Comparison of ENCODE assay signal across 8 cellular contexts in the genomic region with DNA sequence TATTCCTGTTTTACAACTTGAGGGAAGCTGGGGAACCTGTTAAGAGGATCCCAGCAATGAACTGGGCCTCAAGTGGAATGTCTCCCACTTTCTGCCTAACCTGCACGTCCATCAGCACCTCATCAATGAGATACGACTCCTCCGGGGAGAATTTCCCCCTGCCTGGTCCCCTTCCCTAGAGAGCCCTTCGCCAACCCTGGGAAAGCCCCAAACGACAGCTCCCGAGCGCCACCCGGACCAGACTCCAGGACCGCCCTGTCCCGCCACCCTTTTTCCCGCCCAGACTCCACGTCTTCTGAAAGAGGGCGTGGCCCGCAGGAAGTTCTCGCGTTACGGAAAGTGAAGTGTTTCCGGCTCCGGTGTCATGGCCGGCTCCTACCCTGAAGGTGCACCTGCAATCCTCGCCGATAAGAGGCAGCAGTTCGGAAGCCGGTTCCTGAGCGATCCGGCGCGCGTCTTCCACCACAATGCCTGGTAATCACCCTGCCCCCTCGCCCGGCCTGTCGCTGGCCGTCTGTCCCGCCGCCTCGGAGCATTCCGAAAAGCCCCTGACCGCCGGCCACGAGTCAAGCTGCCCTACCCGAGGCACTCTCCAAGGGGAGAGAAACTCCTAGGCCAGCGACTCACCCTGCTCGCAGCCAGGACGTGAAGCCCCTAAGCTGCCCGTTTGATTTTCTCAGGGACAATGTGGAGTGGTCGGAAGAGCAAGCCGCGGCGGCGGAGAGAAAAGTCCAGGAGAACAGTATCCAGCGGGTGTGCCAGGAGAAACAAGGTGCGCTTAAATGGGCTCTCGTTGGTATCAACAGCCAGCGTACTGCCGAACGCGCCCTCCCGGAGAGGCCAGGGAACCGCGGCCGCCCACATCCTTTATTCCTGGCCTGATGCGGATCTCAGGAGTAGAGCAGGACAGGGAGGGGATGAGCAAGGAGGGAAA. TPM values are rescaled to one million over a fixed set of nuclear protein-coding genes. Genes with fewer than 3 reads are reported as not detected.
DNase-seq lines count a peak whose midpoint lies in the region; ATAC-seq and TF ChIP-seq lines count a peak whose summit lies in the region.
"Not testable (repeated sequence)": the region's sequence is repeated elsewhere in the genome, so short reads cannot be mapped to it uniquely, and the experiment has no call there.

A gene with protein sequence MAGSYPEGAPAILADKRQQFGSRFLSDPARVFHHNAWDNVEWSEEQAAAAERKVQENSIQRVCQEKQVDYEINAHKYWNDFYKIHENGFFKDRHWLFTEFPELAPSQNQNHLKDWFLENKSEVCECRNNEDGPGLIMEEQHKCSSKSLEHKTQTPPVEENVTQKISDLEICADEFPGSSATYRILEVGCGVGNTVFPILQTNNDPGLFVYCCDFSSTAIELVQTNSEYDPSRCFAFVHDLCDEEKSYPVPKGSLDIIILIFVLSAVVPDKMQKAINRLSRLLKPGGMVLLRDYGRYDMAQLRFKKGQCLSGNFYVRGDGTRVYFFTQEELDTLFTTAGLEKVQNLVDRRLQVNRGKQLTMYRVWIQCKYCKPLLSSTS (plus strand): TSS at position 347 of the 934 bp plus-strand sequence. CDS start 18 bp downstream, at position 365.

- H3K36me3 ChIP-seq in BE2C, colonic mucosa: not testable (repeated sequence)

- not testable (repeated sequence) for H3K27me3 ChIP-seq in BE2C; colonic mucosa; layer of hippocampus (ENCODE audit: control insufficient read depth, insufficient read depth, low read length)

- CTCF ChIA-PET in activated CD4-positive, alpha-beta T cell treated with anti-CD3 and anti-CD28 coated beads for 36 hours (lab: Charles Lee) = interaction anchor here (0.5 to 4.3 kb wide), 10 partner anchors 16 to 386 kb away, joined by 3 to 87 read pairs (median 4); a partner anchor contains a TSS

- H3K4me3 ChIP-seq in BE2C (ENCODE audit: low read depth, low read length) = peak within 1 kb of the TSS; percentile 90
- H3K4me3 ChIP-seq in colonic mucosa = peak within 1 kb of the TSS; percentile 88

- ATAC-seq in HG03442 (IDR thresholded peaks at IDR 0.05; ENCODE audit: unreplicated experiment) = peak; percentile 95
- ATAC-seq in activated CD4-positive, alpha-beta T cell treated with anti-CD3 and anti-CD28 coated beads for 36 hours = peak; percentile 93

- TF ChIP-seq CTCF in BE2C (IDR thresholded peaks at IDR 0.05; ENCODE audit: low read depth, low read length) = peak; percentile 45
- TF ChIP-seq CTCF in colonic mucosa (IDR thresholded peaks at IDR 0.05) = peak; percentile 31

- intact Hi-C loops in activated CD4-positive, alpha-beta T cell treated with anti-CD3 and anti-CD28 coated beads for 36 hours (cut with DNase I, micrococcal nuclease) = loop anchor here (1.0 to 5.0 kb wide), 9 partner anchors 17 to 748 kb away; a partner anchor contains a TSS
- intact Hi-C loops in colonic mucosa (cut with DNase I) = loop anchor here (10.0 kb wide), 1 partner anchor 58 kb away; no protein-coding TSS in a partner anchor

- peak within 1 kb of the TSS; percentile 68 to 91 for H3K9ac ChIP-seq in colonic mucosa (ENCODE audit: low read depth in 2 of 2, low read length in 2 of 2)

- H3K9me3 ChIP-seq in BE2C, colonic mucosa: not testable (repeated sequence)

- H3K4me1 ChIP-seq in BE2C, colonic mucosa: not testable (repeated sequence)

- H3K27ac Mint-ChIP-seq in activated CD4-positive, alpha-beta T cell treated with anti-CD3 and anti-CD28 coated beads for 36 hours = peak within 1 kb of the TSS; percentile 99

- H3K4me3 Mint-ChIP-seq in activated CD4-positive, alpha-beta T cell treated with anti-CD3 and anti-CD28 coated beads for 36 hours = peak within 1 kb of the TSS; percentile 94

- DNase-seq in BE2C = peak; percentile 97
- peak; percentile 63 for DNase-seq in GM19238 (ENCODE audit: insufficient read length, low spot score)
- peak; percentile 65 for DNase-seq in NCI-H510A treated with DMSO at 0.1 percent for 48 hours (lab: John Stamatoyannopoulos, UW)
- peak; percentile 96 for DNase-seq in activated CD4-positive, alpha-beta T cell treated with anti-CD3 and anti-CD28 coated beads for 36 hours
- peak; percentile 95 for DNase-seq in colonic mucosa
- DNase-seq in stimulated activated CD4-positive, alpha-beta T cell treated with anti-CD3 and anti-CD28 coated beads, Interleukin-1b, Interleukin-23, amount 100 ng/mL, for 48 hours = peak; percentile 95

- peaks cover 31% of the 10 kb centered on the region for H3K4me1 Mint-ChIP-seq in activated CD4-positive, alpha-beta T cell treated with anti-CD3 and anti-CD28 coated beads for 36 hours

- H3K27me3 Mint-ChIP-seq in activated CD4-positive, alpha-beta T cell treated with anti-CD3 and anti-CD28 coated beads for 36 hours = not testable (repeated sequence)

- H3K36me3 Mint-ChIP-seq in activated CD4-positive, alpha-beta T cell treated with anti-CD3 and anti-CD28 coated beads for 36 hours (ENCODE audit: low read depth) = peaks cover 27% of the 10 kb centered on the region

- peak within 1 kb of the TSS; percentile 89 for H3K27ac ChIP-seq in colonic mucosa
- H3K27ac ChIP-seq in layer of hippocampus (ENCODE audit: low read depth, low read length) = peak within 1 kb of the TSS; percentile 46

- POLR2A ChIA-PET in activated CD4-positive, alpha-beta T cell treated with anti-CD3 and anti-CD28 coated beads for 36 hours (lab: Charles Lee) = interaction anchor here (0.7 to 1.1 kb wide), 2 partner anchors 68 to 103 kb away, joined by 3 read pairs; no protein-coding TSS in a partner anchor

- not testable (repeated sequence) for H3K9me3 Mint-ChIP-seq in activated CD4-positive, alpha-beta T cell treated with anti-CD3 and anti-CD28 coated beads for 36 hours (ENCODE audit: low read depth)

RNA-seq across cellular contexts. Expression of the gene that starts here (rescaled TPM):
- polyA plus RNA-seq in BE2C (2012; ENCODE audit: insufficient read depth, insufficient read length, low read depth) = 25.2 TPM
- 10 to 100 TPM; 36.1 to 40.3 TPM for total RNA-seq in activated CD4-positive, alpha-beta T cell treated with anti-CD3 and anti-CD28 coated beads for 36 hours
- 10 to 100 TPM; 24.6 to 36.8 TPM for total RNA-seq in colonic mucosa

Comparison
In these comparisons a context has a peak if more than half of its experiments do, and no peak if none do; other contexts are left out.
1. Peak in every context shown above with its lines: DNase-seq, ATAC-seq, H3K4me3 ChIP-seq and H3K27ac ChIP-seq.